8 cellular contexts compared by ENCODE assay signal in genomic region chr6:90393232-90393884, GRCh38.
DNase-seq lines count a peak whose midpoint lies in the region; ATAC-seq and TF ChIP-seq lines count a peak whose summit lies in the region.

No MANE protein-coding gene starts in this region.

- H3K4me3 Mint-ChIP-seq in osteocyte (ENCODE audit: unreplicated experiment): no peak overlapping the region

- no peaks in the 10 kb centered on the region for H3K4me1 Mint-ChIP-seq in osteocyte (ENCODE audit: unreplicated experiment)

- ATAC-seq in GM18909 (IDR thresholded peaks at IDR 0.05; ENCODE audit: poor library complexity, unreplicated experiment) (peak; percentile 71), aorta (ENCODE audit: low FRiP score) (peak; percentile 72)

- H3K4me3 ChIP-seq in AG09309 (ENCODE audit: control insufficient read depth, low read depth, low read length) (no peak overlapping the region), fibroblast of the aortic adventitia (ENCODE audit: low read depth, low read length) (no peak overlapping the region), aorta (ENCODE audit: low read length in 2 of 2) (no peak overlapping the region)

- H3K36me3 Mint-ChIP-seq in osteocyte (ENCODE audit: unreplicated experiment): peaks cover 2% of the 10 kb centered on the region

- no peaks in the 10 kb centered on the region for H3K9me3 ChIP-seq in aorta (ENCODE audit: control insufficient read depth, low read length)

- TF ChIP-seq CTCF in AG09309 (IDR thresholded peaks at IDR 0.05; ENCODE audit: control insufficient read depth, insufficient read depth, low read depth, low read length, missing control alignments) (peak; percentile 77), fibroblast of the aortic adventitia (IDR thresholded peaks at IDR 0.05; ENCODE audit: insufficient read depth, low read length) (peak; percentile 83), osteocyte (IDR thresholded peaks at IDR 0.05) (peak; percentile 86)

- H3K4me1 ChIP-seq in aorta (ENCODE audit: control insufficient read depth in 1 of 2, insufficient read depth in 2 of 2, low read length in 2 of 2): peaks cover 0 to 2% of the 10 kb centered on the region in 2 donors

- TF ChIP-seq RAD21 in Ishikawa (IDR thresholded peaks at IDR 0.05; ENCODE audit: low read depth): peak; percentile 82

- no peak for TF ChIP-seq EP300 in Ishikawa (IDR thresholded peaks at IDR 0.05; ENCODE audit: borderline replicate concordance)

- intact Hi-C loops in aorta (cut with DNase I): loop anchor here (5.0 kb wide), 3 partner anchors 84 to 296 kb away; partner anchors contain the start of gene BACH2 (in 1 of the 2)

- peaks cover 33% of the 10 kb centered on the region for H3K27me3 Mint-ChIP-seq in osteocyte (ENCODE audit: unreplicated experiment)

- H3K36me3 ChIP-seq in aorta (ENCODE audit: control insufficient read depth in 1 of 2, insufficient read depth in 2 of 2, low read length in 1 of 2): no peaks in the 10 kb centered on the region

- H3K27ac ChIP-seq in aorta (ENCODE audit: low read depth in 1 of 2, low read length in 2 of 2): no peak overlapping the region

- no peak overlapping the region for H3K27ac Mint-ChIP-seq in osteocyte (ENCODE audit: unreplicated experiment)

- no peaks in the 10 kb centered on the region for H3K27me3 ChIP-seq in aorta (ENCODE audit: control insufficient read depth in 1 of 2, insufficient read depth in 2 of 2, low read length in 1 of 2)

- H3K9me3 Mint-ChIP-seq in osteocyte (ENCODE audit: unreplicated experiment): no peaks in the 10 kb centered on the region

- 25 to 26% methylated on average over 7 of the region's 7 CpGs for WGBS in aorta, 2 donors

- DNase-seq in AG09309 (ENCODE audit: low read depth) (no peak), RPMI8226 (peak; percentile 62), activated T-helper 1 cell treated with Interleukin-2 at 50 U/mL for 16 hours (ENCODE audit: low read depth) (peak; percentile 45), fibroblast of the aortic adventitia (ENCODE audit: low read depth) (peak; percentile 77), osteocyte (ENCODE audit: extremely low spot score, unreplicated experiment) (no peak), aorta (no peak)

TF ChIP-seq in Ishikawa, 13 proteins besides CTCF, POLR2A, EP300 and RAD21:
- TF ChIP-seq REST (IDR thresholded peaks at IDR 0.05; ENCODE audit: low read depth): no peak
- no peak for TF ChIP-seq TAF1 (IDR thresholded peaks at IDR 0.05; ENCODE audit: low read depth)
- TF ChIP-seq NFIC (IDR thresholded peaks at IDR 0.05): no peak
- TF ChIP-seq YY1 (IDR thresholded peaks at IDR 0.05; ENCODE audit: low read depth): no peak
- TF ChIP-seq ZBTB7A (IDR thresholded peaks at IDR 0.05; ENCODE audit: low read depth): no peak
- TF ChIP-seq USF1 (IDR thresholded peaks at IDR 0.05): no peak
- TF ChIP-seq MAX (IDR thresholded peaks at IDR 0.05): no peak
- TF ChIP-seq EGR1 (IDR thresholded peaks at IDR 0.05): no peak
- no peak for TF ChIP-seq CREB1 (IDR thresholded peaks at IDR 0.05; ENCODE audit: low read depth)
- TF ChIP-seq TCF12 (IDR thresholded peaks at IDR 0.05; ENCODE audit: low read depth): no peak
- TF ChIP-seq TEAD4 (IDR thresholded peaks at IDR 0.05): no peak
- TF ChIP-seq FOXM1 (IDR thresholded peaks at IDR 0.05; ENCODE audit: borderline replicate concordance, low read depth): no peak
- no peak for TF ChIP-seq CEBPB (IDR thresholded peaks at IDR 0.05)

Comparison
In these comparisons a context has a peak if more than half of its experiments do, and no peak if none do; other contexts are left out.
1. DNase-seq: peak in RPMI8226 (single experiment), activated T-helper 1 cell treated with Interleukin-2 at 50 U/mL for 16 hours (single experiment) and fibroblast of the aortic adventitia (single experiment); none in AG09309 (single experiment), osteocyte (single experiment) and aorta (0 of 2).
2. Peak in every context shown above with its lines, with median percentiles within 50 percentile points of each other: CTCF ChIP-seq.